ENCODE assay signal across 1 cellular context in the genomic region with DNA sequence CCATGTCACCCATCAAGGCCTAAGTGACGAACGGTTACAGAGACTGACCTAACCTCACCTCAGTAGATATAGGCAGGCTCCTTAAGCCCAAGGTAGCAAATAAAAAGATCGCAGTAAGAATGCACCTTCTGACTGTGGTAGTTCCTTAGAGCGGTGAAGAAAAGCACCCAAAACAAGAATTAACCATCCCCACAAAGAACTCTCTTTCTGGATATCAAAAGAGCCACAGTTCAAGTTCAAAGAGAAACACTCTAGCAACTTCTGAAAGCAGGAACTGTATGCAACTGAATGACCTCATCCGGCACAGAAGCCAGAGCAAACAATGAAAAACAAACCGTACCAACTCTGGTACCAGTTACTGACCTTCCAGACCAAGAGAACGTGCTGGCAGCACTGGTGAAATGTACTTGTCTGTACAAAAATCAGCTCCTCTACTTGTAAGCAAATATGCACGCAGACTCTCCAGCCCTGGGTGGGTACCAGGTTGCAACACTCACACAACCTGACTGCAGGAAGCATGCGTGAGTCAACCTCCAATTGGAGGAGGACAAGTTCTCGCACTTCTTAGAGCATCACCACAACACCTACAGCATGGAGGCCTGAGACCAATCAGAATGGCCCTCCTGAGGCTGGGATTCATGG.
TF ChIP-seq lines count a peak whose summit lies in the region.

No MANE protein-coding gene starts in this region.

TF ChIP-seq in GM12878, 131 proteins besides CTCF, POLR2A, EP300 and RAD21:
- TF ChIP-seq, protein P1, sequence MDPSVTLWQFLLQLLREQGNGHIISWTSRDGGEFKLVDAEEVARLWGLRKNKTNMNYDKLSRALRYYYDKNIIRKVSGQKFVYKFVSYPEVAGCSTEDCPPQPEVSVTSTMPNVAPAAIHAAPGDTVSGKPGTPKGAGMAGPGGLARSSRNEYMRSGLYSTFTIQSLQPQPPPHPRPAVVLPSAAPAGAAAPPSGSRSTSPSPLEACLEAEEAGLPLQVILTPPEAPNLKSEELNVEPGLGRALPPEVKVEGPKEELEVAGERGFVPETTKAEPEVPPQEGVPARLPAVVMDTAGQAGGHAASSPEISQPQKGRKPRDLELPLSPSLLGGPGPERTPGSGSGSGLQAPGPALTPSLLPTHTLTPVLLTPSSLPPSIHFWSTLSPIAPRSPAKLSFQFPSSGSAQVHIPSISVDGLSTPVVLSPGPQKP (IDR thresholded peaks at IDR 0.05; ENCODE audit: low read depth, low read length): no peak
- peak; percentile 42; the same call in 1 of the 2 replicates for TF ChIP-seq SPI1 (IDR thresholded peaks at IDR 0.05; ENCODE audit: borderline replicate concordance, insufficient read depth, low read depth, low read length)
- TF ChIP-seq, protein P2, sequence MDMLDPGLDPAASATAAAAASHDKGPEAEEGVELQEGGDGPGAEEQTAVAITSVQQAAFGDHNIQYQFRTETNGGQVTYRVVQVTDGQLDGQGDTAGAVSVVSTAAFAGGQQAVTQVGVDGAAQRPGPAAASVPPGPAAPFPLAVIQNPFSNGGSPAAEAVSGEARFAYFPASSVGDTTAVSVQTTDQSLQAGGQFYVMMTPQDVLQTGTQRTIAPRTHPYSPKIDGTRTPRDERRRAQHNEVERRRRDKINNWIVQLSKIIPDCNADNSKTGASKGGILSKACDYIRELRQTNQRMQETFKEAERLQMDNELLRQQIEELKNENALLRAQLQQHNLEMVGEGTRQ (IDR thresholded peaks at IDR 0.05; ENCODE audit: borderline replicate concordance, low read depth, low read length): no peak
- peak; percentile 53; the same call in 1 of the 2 replicates for TF ChIP-seq RUNX3 (IDR thresholded peaks at IDR 0.05; ENCODE audit: low read length)
- no peak for TF ChIP-seq ZSCAN29 (IDR thresholded peaks at IDR 0.05)
- TF ChIP-seq TAF1 (IDR thresholded peaks at IDR 0.05; ENCODE audit: borderline replicate concordance, low read depth, low read length): no peak
- TF ChIP-seq MYC (IDR thresholded peaks at IDR 0.05; ENCODE audit: insufficient read depth, insufficient read length, insufficient replicate concordance, low read length, severe bottlenecking): no peak
- TF ChIP-seq, protein P3, sequence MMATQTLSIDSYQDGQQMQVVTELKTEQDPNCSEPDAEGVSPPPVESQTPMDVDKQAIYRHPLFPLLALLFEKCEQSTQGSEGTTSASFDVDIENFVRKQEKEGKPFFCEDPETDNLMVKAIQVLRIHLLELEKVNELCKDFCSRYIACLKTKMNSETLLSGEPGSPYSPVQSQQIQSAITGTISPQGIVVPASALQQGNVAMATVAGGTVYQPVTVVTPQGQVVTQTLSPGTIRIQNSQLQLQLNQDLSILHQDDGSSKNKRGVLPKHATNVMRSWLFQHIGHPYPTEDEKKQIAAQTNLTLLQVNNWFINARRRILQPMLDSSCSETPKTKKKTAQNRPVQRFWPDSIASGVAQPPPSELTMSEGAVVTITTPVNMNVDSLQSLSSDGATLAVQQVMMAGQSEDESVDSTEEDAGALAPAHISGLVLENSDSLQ (IDR thresholded peaks at IDR 0.05): no peak
- TF ChIP-seq TCF7 (IDR thresholded peaks at IDR 0.05; ENCODE audit: borderline replicate concordance): peak; percentile 92
- 0 out of 2 replicates have a peak, but pooled peaks have one; percentile 21 for TF ChIP-seq JUND (IDR thresholded peaks at IDR 0.05; ENCODE audit: low read depth, low read length)
- no peak for TF ChIP-seq BACH1 (IDR thresholded peaks at IDR 0.05; ENCODE audit: borderline replicate concordance)
- peak; percentile 21; the same call in 1 of the 2 replicates for TF ChIP-seq CREB1 (IDR thresholded peaks at IDR 0.05; ENCODE audit: low read depth)
- TF ChIP-seq JUNB (IDR thresholded peaks at IDR 0.05): peak; percentile 58; the same call in 1 of the 2 replicates
- TF ChIP-seq, protein P4, sequence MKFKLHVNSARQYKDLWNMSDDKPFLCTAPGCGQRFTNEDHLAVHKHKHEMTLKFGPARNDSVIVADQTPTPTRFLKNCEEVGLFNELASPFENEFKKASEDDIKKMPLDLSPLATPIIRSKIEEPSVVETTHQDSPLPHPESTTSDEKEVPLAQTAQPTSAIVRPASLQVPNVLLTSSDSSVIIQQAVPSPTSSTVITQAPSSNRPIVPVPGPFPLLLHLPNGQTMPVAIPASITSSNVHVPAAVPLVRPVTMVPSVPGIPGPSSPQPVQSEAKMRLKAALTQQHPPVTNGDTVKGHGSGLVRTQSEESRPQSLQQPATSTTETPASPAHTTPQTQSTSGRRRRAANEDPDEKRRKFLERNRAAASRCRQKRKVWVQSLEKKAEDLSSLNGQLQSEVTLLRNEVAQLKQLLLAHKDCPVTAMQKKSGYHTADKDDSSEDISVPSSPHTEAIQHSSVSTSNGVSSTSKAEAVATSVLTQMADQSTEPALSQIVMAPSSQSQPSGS (IDR thresholded peaks at IDR 0.05; ENCODE audit: low read length): peak; percentile 81
- TF ChIP-seq TARDBP (IDR thresholded peaks at IDR 0.05; ENCODE audit: borderline replicate concordance): no peak
- no peak for TF ChIP-seq BMI1 (IDR thresholded peaks at IDR 0.05; ENCODE audit: borderline replicate concordance)
- 0 out of 2 replicates have a peak, but pooled peaks have one; percentile 25 for TF ChIP-seq IRF4 (IDR thresholded peaks at IDR 0.05; ENCODE audit: low read depth, low read length)
- 0 out of 2 replicates have a peak, but pooled peaks have one; percentile 20 for TF ChIP-seq IKZF1 (conservative IDR thresholded peaks at IDR 0.05)
- peak; percentile 94 for TF ChIP-seq ATF7 (IDR thresholded peaks at IDR 0.05; ENCODE audit: low read depth)
